ENCODE assay signal across 27 cellular contexts in genomic region chr10:77214799-77215198, GRCh38.
"Had no signal": no experiment of that assay in that cellular context is flagged by ENCODE, and none has a peak within 500 bp of the region (broad histone marks: within the 10 kb centered on the region; RNA-seq: fewer than 3 reads in every experiment).

No MANE protein-coding gene starts in this region.

- H3K4me1 ChIP-seq: adrenal gland, breast epithelium, SJSA1 had no signal

- H3K27ac ChIP-seq: adrenal gland, breast epithelium, SJSA1, VCaP had no signal

- H3K36me3 ChIP-seq: adrenal gland, breast epithelium, SJSA1 had no signal

- DNase-seq: activated CD4-positive, alpha-beta memory T cell treated with anti-CD3 and anti-CD28 coated beads, Interleukin-2, amount 10 ng/mL, durations not matched to agents 7 days and 5 days; activated CD4-positive, alpha-beta T cell treated with anti-CD3 and anti-CD28 coated beads, Interleukin-2, amount 10 ng/mL, durations not matched to agents 7 days and 5 days; activated CD4-positive, CD25-positive, alpha-beta regulatory T cell; activated gamma-delta T cell treated with Interleukin-2 at 50 U/mL for 16 hours; activated naive CD4-positive, alpha-beta T cell treated with anti-CD3 and anti-CD28 coated beads, Interleukin-2, amount 10 ng/mL, durations not matched to agents 7 days and 5 days; activated naive CD8-positive, alpha-beta T cell treated with anti-CD3 and anti-CD28 coated beads for 36 hours; activated T-cell treated with anti-CD3 and anti-CD28 coated beads for 4 hours; activated T-cell treated with anti-CD3 and anti-CD28 coated beads, Interleukin-2, amount 50 U/mL, for 72 hours; adrenal gland; aorta; caudate nucleus; Karpas-422; MM.1S; NCI-H1105; NCI-H1436; NCI-H1694 treated with DMSO at 0.1 percent for 48 hours; NCI-H2029 treated with DMSO at 0.1 percent for 48 hours; NCI-H226; NCI-H510A; NCI-H526 treated with DMSO at 0.1 percent for 48 hours; PC-3; SHP77; T-helper 1 cell had no signal

- ATAC-seq: activated T-cell treated with anti-CD3 and anti-CD28 coated beads, Interleukin-2, amount 50 U/mL, for 72 hours; K562 had no signal

- H3K9me3 ChIP-seq: adrenal gland, breast epithelium, SJSA1 had no signal

- H3K27me3 ChIP-seq: adrenal gland, breast epithelium had no signal

- H3K4me3 ChIP-seq: adrenal gland, breast epithelium, K562, SJSA1 had no signal
